8 cellular contexts compared by ENCODE assay signal in genomic region chr15:41827880-41828746, GRCh38. TPM values are rescaled to one million over a fixed set of nuclear protein-coding genes. Genes with fewer than 3 reads are reported as not detected.
DNase-seq lines count a peak whose midpoint lies in the region; ATAC-seq and TF ChIP-seq lines count a peak whose summit lies in the region.

JMJD7 (plus strand) TSS chr15:41828092; CDS start chr15:41828125, 33 bp downstream.

- peak; percentile 54 for ATAC-seq in GM18907 (IDR thresholded peaks at IDR 0.05; ENCODE audit: unreplicated experiment)
- ATAC-seq in HG03175 (IDR thresholded peaks at IDR 0.05; ENCODE audit: unreplicated experiment), result peak; percentile 73

- CTCF ChIA-PET in AG04450 (lab: Charles Lee), result interaction anchor here (2.1 kb wide), 1 partner anchor 54 kb away, joined by 6 read pairs; the partner anchor contains the start of gene MAPKBP1

- peak within 1 kb of the TSS; percentile 68 to 75 for H3K9ac ChIP-seq in liver (ENCODE audit: low read depth in 1 of 2, low read length in 2 of 2)

- peak within 1 kb of the TSS; percentile 82 for H3K27ac ChIP-seq in AG04450 (ENCODE audit: low read depth, low read length)
- peak within 1 kb of the TSS; percentile 73 to 87 for H3K27ac ChIP-seq in liver (ENCODE audit: low read depth in 1 of 2, low read length in 2 of 2)

- H3K36me3 ChIP-seq in liver (ENCODE audit: control insufficient read depth in 4 of 4, insufficient read depth in 3 of 4, low read depth in 1 of 4, low read length in 3 of 4), result peaks cover 0 to 9% (median 2%) of the 10 kb centered on the region in 4 donors

- DNase-seq in AG04450 (ENCODE audit: low read depth, low spot score) (peak; percentile 66), NCI-H748 (lab: John Stamatoyannopoulos, UW; ENCODE audit: unreplicated experiment) (peak; percentile 77), dedifferentiated amniotic fluid mesenchymal stem cell (ENCODE audit: extremely low spot score) (peak; percentile 78)
- DNase-seq in activated CD4-positive, alpha-beta T cell treated with anti-CD3 and anti-CD28 coated beads, Interleukin-2, amount 50 U/mL, for 24 hours (ENCODE audit: low read depth in 1 of 2, low spot score in 1 of 2), result peak; percentile 93
- peak; percentile 98 to 99 for DNase-seq in stimulated activated CD4-positive, alpha-beta T cell treated with anti-CD3 and anti-CD28 coated beads, Interleukin-2, amount 100 ng/mL, for 48 hours

- H3K9me3 ChIP-seq in AG04450 (ENCODE audit: control insufficient read depth, insufficient read depth, low read length), result no peaks in the 10 kb centered on the region; the same call in 1 of the 2 replicates
- H3K9me3 ChIP-seq in liver (ENCODE audit: control insufficient read depth in 4 of 4, low read length in 3 of 4), result no peaks in the 10 kb centered on the region

- H3K4me3 ChIP-seq in AG04450 (ENCODE audit: low read depth, low read length) (peak within 1 kb of the TSS; percentile 91), liver (ENCODE audit: low read depth in 1 of 3, low read length in 3 of 3) (peak within 1 kb of the TSS; percentile 76 to 86 (median 83))

- 1% methylated on average over 65 of the region's 65 CpGs for WGBS in liver

- no peaks in the 10 kb centered on the region for H3K27me3 ChIP-seq in AG04450 (ENCODE audit: control insufficient read depth, insufficient read depth, low read length)
- no peaks in the 10 kb centered on the region for H3K27me3 ChIP-seq in liver (ENCODE audit: control insufficient read depth in 4 of 4, insufficient read depth in 4 of 4, low read length in 3 of 4)

- POLR2A ChIA-PET in AG04450 (lab: Yijun Ruan, JAX), result no interaction called here

- peak in 1 of 2 donors; percentile 44 for TF ChIP-seq RAD21 in liver (IDR thresholded peaks at IDR 0.05)

- H3K4me1 ChIP-seq in liver (ENCODE audit: control insufficient read depth in 4 of 4, insufficient read depth in 4 of 4, low read length in 3 of 4), result peaks cover 0 to 12% (median 11%) of the 10 kb centered on the region in 4 donors

- no peak for TF ChIP-seq CTCF in AG04450 (IDR thresholded peaks at IDR 0.05; ENCODE audit: low read depth, low read length)
- TF ChIP-seq CTCF in liver (IDR thresholded peaks at IDR 0.05; ENCODE audit: low read depth, low read length, missing input control), result no peak

TF ChIP-seq in liver, 16 proteins besides CTCF, POLR2A, EP300 and RAD21:
- no peak for TF ChIP-seq REST (IDR thresholded peaks at IDR 0.05)
- TF ChIP-seq ZBTB33 (IDR thresholded peaks at IDR 0.05), result no peak
- no peak for TF ChIP-seq HNF4G (IDR thresholded peaks at IDR 0.05)
- no peak for TF ChIP-seq NR2F2 (IDR thresholded peaks at IDR 0.05)
- TF ChIP-seq EGR1 (IDR thresholded peaks at IDR 0.05; ENCODE audit: low read depth in 2 of 2), result no peak
- no peak for TF ChIP-seq MAX (IDR thresholded peaks at IDR 0.05)
- peak; percentile 56 for TF ChIP-seq SP1 (IDR thresholded peaks at IDR 0.05)
- no peak for TF ChIP-seq GABPA (IDR thresholded peaks at IDR 0.05 in 1 of 2, conservative IDR thresholded peaks at IDR 0.05 in 1 of 2)
- no peak for TF ChIP-seq HNF4A (conservative IDR thresholded peaks at IDR 0.05)
- TF ChIP-seq ATF3 (IDR thresholded peaks at IDR 0.05), result no peak
- TF ChIP-seq TAF1 (conservative IDR thresholded peaks at IDR 0.05), result no peak
- peak; percentile 86 for TF ChIP-seq YY1 (IDR thresholded peaks at IDR 0.05)
- TF ChIP-seq RXRA (IDR thresholded peaks at IDR 0.05), result no peak
- no peak for TF ChIP-seq FOXA2 (IDR thresholded peaks at IDR 0.05)
- TF ChIP-seq JUND (IDR thresholded peaks at IDR 0.05), result no peak
- TF ChIP-seq FOXA1 (IDR thresholded peaks at IDR 0.05), result peak; percentile 50

RNA-seq across cellular contexts. Expression of gene JMJD7, which starts in this region (rescaled TPM):
- 5.1 and 6.9 TPM in 2 replicates for polyA plus RNA-seq in AG04450 (2011; rRNA removed)
- 4.1 and 6.0 TPM in 2 replicates for polyA minus RNA-seq in AG04450 (2011; rRNA and poly(A)+ RNA removed)
- total RNA-seq in liver, result 1 to 10 TPM in 1 of 2 donors, under 1 TPM in 1; 0.75 to 4.9 TPM
- polyA plus RNA-seq in liver, result 1 to 10 TPM; 5.9 TPM

Comparison
In these comparisons a context has a peak if more than half of its experiments do, and no peak if none do; other contexts are left out.
1. Peak in every context shown above with its lines: DNase-seq, ATAC-seq, H3K4me3 ChIP-seq and H3K27ac ChIP-seq.